15 cellular contexts compared by ENCODE assay signal in the genomic region with DNA sequence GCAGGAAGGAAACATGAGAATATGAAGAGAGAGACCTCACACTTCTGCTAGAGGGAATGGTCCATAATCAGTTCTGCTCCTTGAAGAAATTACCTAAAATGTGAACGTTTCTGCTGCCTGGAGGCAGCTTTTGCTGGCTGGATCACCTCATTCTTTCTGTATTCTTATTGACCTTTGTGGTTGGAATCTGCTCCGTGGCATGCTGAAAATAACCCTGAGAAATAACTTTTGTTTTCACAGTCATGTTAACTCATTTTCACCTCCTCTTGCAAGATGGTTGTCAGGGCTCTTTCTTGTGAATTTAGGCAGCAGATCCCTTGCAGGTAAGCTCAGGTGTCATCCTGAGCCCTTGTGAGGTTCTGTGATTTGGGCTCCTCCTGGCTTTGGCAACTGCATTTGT.
DNase-seq lines count a peak whose midpoint lies in the region; ATAC-seq, FAIRE-seq and TF ChIP-seq lines count a peak whose summit lies in the region.
"Had no signal": no experiment of that assay in that cellular context is flagged by ENCODE, and none has a peak within 500 bp of the region (broad histone marks: within the 10 kb centered on the region; RNA-seq: fewer than 3 reads in every experiment).

No MANE protein-coding gene starts in this region.

- H3K36me3 Mint-ChIP-seq in activated naive CD8-positive, alpha-beta T cell treated with anti-CD3 and anti-CD28 coated beads, Interleukin-2, amount 50 U/mL, for 24 hours (ENCODE audit: low read depth) = no peaks in the 10 kb centered on the region
- peaks cover 3% of the 10 kb centered on the region for H3K36me3 Mint-ChIP-seq in nephron progenitor cell (ENCODE audit: low read depth)
- H3K36me3 Mint-ChIP-seq: CD8-positive, alpha-beta memory T cell; natural killer cell had no signal

- intact Hi-C loops in left ventricle myocardium superior (cut with micrococcal nuclease) (no loop called here), left cardiac atrium (cut with DNase I) (no loop called here), cardiac septum (cut with DNase I) (no loop called here)

- peaks cover 3% of the 10 kb centered on the region for H3K27me3 Mint-ChIP-seq in activated naive CD8-positive, alpha-beta T cell treated with anti-CD3 and anti-CD28 coated beads, Interleukin-2, amount 50 U/mL, for 24 hours
- peaks cover 23% of the 10 kb centered on the region for H3K27me3 Mint-ChIP-seq in nephron progenitor cell (ENCODE audit: low read depth, poor library complexity)
- H3K27me3 Mint-ChIP-seq: central memory CD8-positive, alpha-beta T cell had no signal

- TF ChIP-seq CTCF in nephron progenitor cell (IDR thresholded peaks at IDR 0.05) = no peak

- peak; percentile 49 for DNase-seq in AG20443 (ENCODE audit: low spot score)
- no peak for DNase-seq in GM12891 (ENCODE audit: insufficient read length, low spot score)
- no peak for DNase-seq in activated naive CD8-positive, alpha-beta T cell treated with anti-CD3 and anti-CD28 coated beads, Interleukin-2, amount 50 U/mL, for 24 hours
- DNase-seq in nephron progenitor cell = no peak
- no peak for DNase-seq in left ventricle myocardium superior
- DNase-seq in left cardiac atrium = no peak
- no peak for DNase-seq in 8988T
- no peak for DNase-seq in cardiac septum (ENCODE audit: low spot score)
- DNase-seq: CD8-positive, alpha-beta memory T cell; natural killer cell; NCI-H1105 treated with DMSO at 0.1 percent for 48 hours; NCI-H524; SHP77 had no signal

- peak; percentile 78 for ATAC-seq in activated naive CD8-positive, alpha-beta T cell treated with anti-CD3 and anti-CD28 coated beads, Interleukin-2, amount 50 U/mL, for 24 hours
- no peak for ATAC-seq in left ventricle myocardium superior
- ATAC-seq in left cardiac atrium = no peak
- ATAC-seq: natural killer cell had no signal

- no peak for TF ChIP-seq POLR2A in GM12891 (IDR thresholded peaks at IDR 0.05; ENCODE audit: low read depth, low read length)

- peaks cover 55% of the 10 kb centered on the region for H3K4me1 Mint-ChIP-seq in activated naive CD8-positive, alpha-beta T cell treated with anti-CD3 and anti-CD28 coated beads, Interleukin-2, amount 50 U/mL, for 24 hours
- peaks cover 40% of the 10 kb centered on the region for H3K4me1 Mint-ChIP-seq in nephron progenitor cell
- H3K4me1 Mint-ChIP-seq: central memory CD8-positive, alpha-beta T cell had no signal

- peak overlapping the region; percentile 80 for H3K27ac Mint-ChIP-seq in activated naive CD8-positive, alpha-beta T cell treated with anti-CD3 and anti-CD28 coated beads, Interleukin-2, amount 50 U/mL, for 24 hours
- peak overlapping the region; percentile 43 for H3K27ac Mint-ChIP-seq in nephron progenitor cell
- H3K27ac Mint-ChIP-seq: natural killer cell had no signal

- peak overlapping the region; percentile 55 for H3K4me3 Mint-ChIP-seq in activated naive CD8-positive, alpha-beta T cell treated with anti-CD3 and anti-CD28 coated beads, Interleukin-2, amount 50 U/mL, for 24 hours
- H3K4me3 Mint-ChIP-seq in nephron progenitor cell = no peak overlapping the region
- H3K4me3 Mint-ChIP-seq: CD8-positive, alpha-beta memory T cell; central memory CD8-positive, alpha-beta T cell; natural killer cell had no signal

- H3K9me3 Mint-ChIP-seq in activated naive CD8-positive, alpha-beta T cell treated with anti-CD3 and anti-CD28 coated beads, Interleukin-2, amount 50 U/mL, for 24 hours = no peaks in the 10 kb centered on the region
- H3K9me3 Mint-ChIP-seq in nephron progenitor cell = peaks cover 10% of the 10 kb centered on the region
- H3K9me3 Mint-ChIP-seq: CD8-positive, alpha-beta memory T cell; central memory CD8-positive, alpha-beta T cell; natural killer cell had no signal

- peak; percentile 87 for FAIRE-seq in GM12891 (lab: Jason Lieb, UNC)
- FAIRE-seq: H54 had no signal

TF ChIP-seq in GM12891, 5 proteins besides CTCF, POLR2A, EP300 and RAD21:
- TF ChIP-seq TAF1 (IDR thresholded peaks at IDR 0.05; ENCODE audit: low read depth, low read length) (no peak), POU2F2 (IDR thresholded peaks at IDR 0.05; ENCODE audit: low read depth, low read length) (no peak), SPI1 (IDR thresholded peaks at IDR 0.05; ENCODE audit: low read depth, low read length) (no peak), POLR2AphosphoS5 (IDR thresholded peaks at IDR 0.05; ENCODE audit: low read depth, low read length) (no peak), PAX5 (IDR thresholded peaks at IDR 0.05; ENCODE audit: insufficient read depth, low read length, severe bottlenecking) (no peak)
